Comparison of ENCODE assay signal across 24 cellular contexts in genomic region chr10:8116926-8117493, GRCh38.
DNase-seq lines count a peak whose midpoint lies in the region; ATAC-seq and TF ChIP-seq lines count a peak whose summit lies in the region.
"Had no signal": no experiment of that assay in that cellular context is flagged by ENCODE, and none has a peak within 500 bp of the region (broad histone marks: within the 10 kb centered on the region; RNA-seq: fewer than 3 reads in every experiment).

No MANE protein-coding gene starts in this region.

- H3K9me2 ChIP-seq in SK-N-SH, result no peaks in the 10 kb centered on the region
- no peaks in the 10 kb centered on the region for H3K9me2 ChIP-seq in hepatocyte (replicated peaks; ENCODE audit: insufficient read depth)

- no peak overlapping the region for H3K9ac ChIP-seq in SK-N-SH
- H3K9ac ChIP-seq: BLaER1 treated with 17β-estradiol and CSF1 and Interleukin-3, amounts not matched to agents 10 nM and 100 nM had no signal

- H3K27ac ChIP-seq in SK-N-SH (ENCODE audit: low read depth in 2 of 2, low read length in 1 of 2) (peak overlapping the region; percentile 18 to 96; a peak in 3 of 4 replicates), hepatocyte (no peak overlapping the region), testis (no peak overlapping the region), sigmoid colon (no peak overlapping the region)
- H3K27ac ChIP-seq: BLaER1 treated with 17β-estradiol and CSF1 and Interleukin-3, amounts not matched to agents 10 nM and 100 nM; SJSA1 had no signal

- H3K4me2 ChIP-seq in SK-N-SH (no peak overlapping the region), hepatocyte (peak overlapping the region; percentile 29)
- H3K4me2 ChIP-seq: BLaER1 treated with 17β-estradiol and CSF1 and Interleukin-3, amounts not matched to agents 10 nM and 100 nM had no signal

- no peaks in the 10 kb centered on the region for H3K79me2 ChIP-seq in SK-N-SH (ENCODE audit: insufficient read depth)
- no peaks in the 10 kb centered on the region for H3K79me2 ChIP-seq in hepatocyte

- H3K4me1 ChIP-seq in SK-N-SH (ENCODE audit: control insufficient read depth in 1 of 2, insufficient read depth in 2 of 2, low read depth in 1 of 2, low read length in 1 of 2) (peaks cover 0 to 21% of the 10 kb centered on the region in 2 experiments; a peak in 1 of 4 replicates), hepatocyte (ENCODE audit: insufficient read depth) (no peaks in the 10 kb centered on the region), testis (no peaks in the 10 kb centered on the region), sigmoid colon (no peaks in the 10 kb centered on the region)
- H3K4me1 ChIP-seq: BLaER1 treated with 17β-estradiol and CSF1 and Interleukin-3, amounts not matched to agents 10 nM and 100 nM; SJSA1 had no signal

- DNase-seq in ELF-1 (ENCODE audit: low read depth, low spot score) (peak; percentile 65), SK-N-SH (peak; percentile 81), hepatocyte (ENCODE audit: low spot score) (no peak), testis (peak; percentile 25), Right ventricle myocardium superior (no peak), sigmoid colon (no peak), NCI-H345 treated with DMSO at 0.1 percent for 48 hours (lab: John Stamatoyannopoulos, UW; ENCODE audit: unreplicated experiment) (no peak)
- DNase-seq: CD4-positive, alpha-beta T cell; DMS79; EL; GF-D8; Kasumi-1; NCI-H1105; NCI-H1436 treated with DMSO at 0.1 percent for 48 hours; NCI-H187 treated with DMSO at 0.1 percent for 48 hours; NCI-H2171 treated with DMSO at 0.1 percent for 48 hours; NCI-H345; NCI-H524 treated with DMSO at 0.1 percent for 48 hours; NCI-H774; PC-3 had no signal

- no peaks in the 10 kb centered on the region for H4K20me1 ChIP-seq in SK-N-SH (ENCODE audit: insufficient read depth)
- H4K20me1 ChIP-seq in hepatocyte (ENCODE audit: insufficient read depth, poor library complexity, severe bottlenecking), result no peaks in the 10 kb centered on the region
- H4K20me1 ChIP-seq: BLaER1 treated with 17β-estradiol and CSF1 and Interleukin-3, amounts not matched to agents 10 nM and 100 nM had no signal

- WGBS in SK-N-SH (ENCODE audit: low lambda C conversion rate), result 48% methylated on average over 12 of the region's 12 CpGs
- 39% methylated on average over 12 of the region's 12 CpGs for WGBS in hepatocyte (ENCODE audit: low lambda C conversion rate, missing lambda C conversion rate)
- WGBS in testis, 2 donors, result 42 to 51% methylated on average over 12 of the region's 12 CpGs
- 74 to 77% methylated on average over 12 of the region's 12 CpGs for WGBS in sigmoid colon, 2 donors

- CTCF ChIA-PET in SK-N-SH (lab: Yijun Ruan, JAX), result interaction anchor here (0.7 to 1.4 kb wide), 6 partner anchors 7 to 183 kb away, joined by 3 to 4 read pairs (median 4); no protein-coding TSS in a partner anchor

- H3K9me3 ChIP-seq in SK-N-SH (no peaks in the 10 kb centered on the region), hepatocyte (ENCODE audit: low read depth) (no peaks in the 10 kb centered on the region), testis (no peaks in the 10 kb centered on the region), sigmoid colon (no peaks in the 10 kb centered on the region)
- H3K9me3 ChIP-seq: BLaER1 treated with 17β-estradiol and CSF1 and Interleukin-3, amounts not matched to agents 10 nM and 100 nM; SJSA1 had no signal

- no peak for TF ChIP-seq CTCF in SK-N-SH (IDR thresholded peaks at IDR 0.05)
- no peak for TF ChIP-seq CTCF in hepatocyte (IDR thresholded peaks at IDR 0.05; ENCODE audit: poor library complexity)
- TF ChIP-seq CTCF in testis (IDR thresholded peaks at IDR 0.05), result no peak
- no peak for TF ChIP-seq CTCF in sigmoid colon (IDR thresholded peaks at IDR 0.05)

- TF ChIP-seq EP300 in SK-N-SH (IDR thresholded peaks at IDR 0.05; ENCODE audit: borderline replicate concordance in 1 of 2, low read depth in 1 of 2, low read length in 1 of 2) (peak; percentile 15 to 100; a peak in 3 of 4 replicates), sigmoid colon (IDR thresholded peaks at IDR 0.05) (no peak)

- no peaks in the 10 kb centered on the region for H3F3A ChIP-seq in SK-N-SH (replicated peaks; ENCODE audit: insufficient read depth)

- TF ChIP-seq POLR2A in testis (IDR thresholded peaks at IDR 0.05) (no peak), sigmoid colon (IDR thresholded peaks at IDR 0.05) (no peak)

- no peaks in the 10 kb centered on the region for H3K36me3 ChIP-seq in SK-N-SH (replicated peaks in 1 of 2; ENCODE audit: control insufficient read depth in 1 of 2, insufficient read depth in 2 of 2, low read length in 1 of 2)
- H3K36me3 ChIP-seq in hepatocyte (replicated peaks; ENCODE audit: insufficient read depth, low read depth), result no peaks in the 10 kb centered on the region
- H3K36me3 ChIP-seq in testis (ENCODE audit: low read depth, missing control alignments), result no peaks in the 10 kb centered on the region
- H3K36me3 ChIP-seq in sigmoid colon, result no peaks in the 10 kb centered on the region
- H3K36me3 ChIP-seq: BLaER1 treated with 17β-estradiol and CSF1 and Interleukin-3, amounts not matched to agents 10 nM and 100 nM; SJSA1 had no signal

- H3K27me3 ChIP-seq in SK-N-SH (ENCODE audit: insufficient read depth) (no peaks in the 10 kb centered on the region), hepatocyte (no peaks in the 10 kb centered on the region), testis (no peaks in the 10 kb centered on the region), sigmoid colon (no peaks in the 10 kb centered on the region)
- H3K27me3 ChIP-seq: BLaER1 treated with 17β-estradiol and CSF1 and Interleukin-3, amounts not matched to agents 10 nM and 100 nM; SJSA1 had no signal

- no peak overlapping the region for H3K4me3 ChIP-seq in SK-N-SH (ENCODE audit: low read depth in 2 of 2, low read length in 1 of 2)
- H3K4me3 ChIP-seq in hepatocyte, result no peak overlapping the region
- H3K4me3 ChIP-seq in testis, result no peak overlapping the region
- H3K4me3 ChIP-seq in sigmoid colon, result no peak overlapping the region
- H3K4me3 ChIP-seq: BLaER1 treated with 17β-estradiol and CSF1 and Interleukin-3, amounts not matched to agents 10 nM and 100 nM; SJSA1 had no signal

- H2AFZ ChIP-seq in SK-N-SH (ENCODE audit: low read depth) (no peak overlapping the region), hepatocyte (no peak overlapping the region)

- intact Hi-C loops in testis (cut with DNase I; ENCODE audit: low total_unique reads), result no loop called here
- intact Hi-C loops in Right ventricle myocardium superior (cut with DNase I), result no loop called here
- intact Hi-C loops in sigmoid colon (cut with DNase I), result no loop called here

- ATAC-seq in Right ventricle myocardium superior (ENCODE audit: poor library complexity), result no peak
- ATAC-seq: HepG2, PC-3, Right ventricle myocardium inferior had no signal

- peak; percentile 54 for TF ChIP-seq RAD21 in SK-N-SH (IDR thresholded peaks at IDR 0.05; ENCODE audit: low read length)

- POLR2A ChIA-PET in SK-N-SH (lab: Yijun Ruan, JAX), result interaction anchor here (0.6 to 2.3 kb wide), 19 partner anchors 9 to 524 kb away, joined by 3 to 20 read pairs (median 4); no protein-coding TSS in a partner anchor

TF ChIP-seq in SK-N-SH, 30 proteins besides CTCF, POLR2A, EP300 and RAD21 (continues in another document):
- TF ChIP-seq SIN3A (IDR thresholded peaks at IDR 0.05; ENCODE audit: borderline replicate concordance, low read depth, low read length) (no peak), FOXM1 (IDR thresholded peaks at IDR 0.05; ENCODE audit: low read depth) (no peak), ZBTB33 (IDR thresholded peaks at IDR 0.05; ENCODE audit: borderline replicate concordance, low read depth) (no peak), TAF1 (IDR thresholded peaks at IDR 0.05; ENCODE audit: borderline replicate concordance, low read depth, low read length) (no peak), TCF12 (IDR thresholded peaks at IDR 0.05) (peak; percentile 61), YY1 (IDR thresholded peaks at IDR 0.05; ENCODE audit: low read depth) (no peak), NRF1 (IDR thresholded peaks at IDR 0.05; ENCODE audit: low read depth, low read length) (no peak), JUND (IDR thresholded peaks at IDR 0.05) (no peak), PBX3 (IDR thresholded peaks at IDR 0.05) (no peak), ELF1 (IDR thresholded peaks at IDR 0.05) (no peak), GABPA (IDR thresholded peaks at IDR 0.05; ENCODE audit: low read depth) (no peak), USF1 (IDR thresholded peaks at IDR 0.05; ENCODE audit: borderline replicate concordance, low read depth) (no peak), MXI1 (IDR thresholded peaks at IDR 0.05; ENCODE audit: low read depth, low read length) (peak; percentile 63), GATA2 (CRISPR knock-in tag; IDR thresholded peaks at IDR 0.05) (peak; percentile 99), POLR2AphosphoS5 (IDR thresholded peaks at IDR 0.05; ENCODE audit: low read depth, low read length) (no peak)

Comparison
In these comparisons a context has a peak if more than half of its experiments do, and no peak if none do; other contexts are left out.
1. DNase-seq: peak in ELF-1 (single experiment), SK-N-SH (single experiment) and testis (single experiment); none in hepatocyte (single experiment), Right ventricle myocardium superior (single experiment), sigmoid colon (single experiment) and NCI-H345 treated with DMSO at 0.1 percent for 48 hours (single experiment).
2. H3K27ac ChIP-seq: peak in SK-N-SH (2 of 2); none in hepatocyte (single experiment), testis (0 of 2) and sigmoid colon (0 of 4).